In genomic region chr11:130420478-130421198, GRCh38 we compare ENCODE assay signal across 17 cellular contexts. TPM values are rescaled to one million over a fixed set of nuclear protein-coding genes. Genes with fewer than 3 reads are reported as not detected.
DNase-seq lines count a peak whose midpoint lies in the region; TF ChIP-seq lines count a peak whose summit lies in the region.
"Had no signal": no experiment of that assay in that cellular context is flagged by ENCODE, and none has a peak within 500 bp of the region (broad histone marks: within the 10 kb centered on the region; RNA-seq: fewer than 3 reads in every experiment).

No MANE protein-coding gene starts in this region.

- H3K9ac ChIP-seq in rectal smooth muscle tissue (ENCODE audit: low read length) = no peak overlapping the region
- H3K9ac ChIP-seq in colonic mucosa (ENCODE audit: low read depth in 2 of 2, low read length in 2 of 2) = no peak overlapping the region

- intact Hi-C loops in colonic mucosa (cut with DNase I) = no loop called here

- no peak overlapping the region for H3K4me3 ChIP-seq in NB4 (ENCODE audit: low read depth, low read length)
- H3K4me3 ChIP-seq in rectal smooth muscle tissue (ENCODE audit: low read length) = no peak overlapping the region
- H3K4me3 ChIP-seq in colonic mucosa = no peak overlapping the region
- H3K4me3 ChIP-seq: GM12878 had no signal

- H3K36me3 ChIP-seq in rectal smooth muscle tissue (ENCODE audit: control insufficient read depth, insufficient read depth, low read length) = no peaks in the 10 kb centered on the region
- H3K36me3 ChIP-seq in colonic mucosa = no peaks in the 10 kb centered on the region

- peak; percentile 5 for DNase-seq in NCI-H2029 treated with DMSO at 0.1 percent for 48 hours (lab: John Stamatoyannopoulos, UW)
- no peak for DNase-seq in NCI-H2029 (lab: John Stamatoyannopoulos, UW)
- peak; percentile 52 for DNase-seq in NB4 (ENCODE audit: low read depth)
- DNase-seq in fibroblast of peridontal ligament (ENCODE audit: extremely low read depth) = peak; percentile 25
- DNase-seq in effector CD4-positive, alpha-beta T cell = no peak
- DNase-seq in colonic mucosa = no peak
- DNase-seq in COR-L47 (lab: John Stamatoyannopoulos, UW) = no peak
- DNase-seq: 8988T; CD4-positive, CD25-positive, alpha-beta regulatory T cell; immature natural killer cell; NCI-H2171 treated with DMSO at 0.1 percent for 48 hours; stimulated activated CD4-positive, alpha-beta T cell treated with anti-CD3 and anti-CD28 coated beads, Interleukin-1b, Interleukin-23, amount 100 ng/mL, for 48 hours had no signal

- TF ChIP-seq CTCF in NB4 (IDR thresholded peaks at IDR 0.05; ENCODE audit: low read depth, low read length) = no peak
- no peak for TF ChIP-seq CTCF in colonic mucosa (IDR thresholded peaks at IDR 0.05)

- peak overlapping the region; percentile 12 for H3K27ac ChIP-seq in rectal smooth muscle tissue (ENCODE audit: low read depth, low read length)
- H3K27ac ChIP-seq in colonic mucosa = no peak overlapping the region
- H3K27ac ChIP-seq: VCaP had no signal

- H3K27me3 ChIP-seq in rectal smooth muscle tissue (ENCODE audit: control insufficient read depth, insufficient read depth, low read length) (no peaks in the 10 kb centered on the region), colonic mucosa (no peaks in the 10 kb centered on the region)

- TF ChIP-seq POLR2A in NB4 (IDR thresholded peaks at IDR 0.05; ENCODE audit: extremely low read depth, insufficient read length) = no peak

- H3K4me1 ChIP-seq in rectal smooth muscle tissue (ENCODE audit: control insufficient read depth, insufficient read depth, low read length) (peaks cover 8% of the 10 kb centered on the region), colonic mucosa (no peaks in the 10 kb centered on the region)

- H3K9me3 ChIP-seq in colonic mucosa = no peaks in the 10 kb centered on the region

RNA-seq across cellular contexts. Expression of gene ADAMTS8, which starts 7.8 kb away (rescaled TPM):
- total RNA-seq in colonic mucosa = 10 to 100 TPM in 1 of 2 donors, under 1 TPM in 1; 0.42 to 12.2 TPM
- total RNA-seq: CD4-positive, CD25-positive, alpha-beta regulatory T cell; GM12878; OCI-LY7; pulmonary artery endothelial cell had no signal

RNA-seq across cellular contexts. Expression of gene ADAMTS15, which starts 27.8 kb away (rescaled TPM):
- 1 to 10 TPM; 4.0 to 9.9 TPM for total RNA-seq in colonic mucosa
- total RNA-seq: CD4-positive, CD25-positive, alpha-beta regulatory T cell; GM12878; OCI-LY7 had no signal

Comparison
In these comparisons a context has a peak if more than half of its experiments do, and no peak if none do; other contexts are left out.
1. DNase-seq: peak in NCI-H2029 treated with DMSO at 0.1 percent for 48 hours (single experiment), NB4 (single experiment) and fibroblast of peridontal ligament (single experiment); none in NCI-H2029 (single experiment), effector CD4-positive, alpha-beta T cell (single experiment), colonic mucosa (single experiment) and COR-L47 (single experiment).